Comparison of ENCODE assay signal across 1 cellular context in genomic region chr19:40425450-40426287, GRCh38.
TF ChIP-seq lines count a peak whose summit lies in the region.

A gene with protein sequence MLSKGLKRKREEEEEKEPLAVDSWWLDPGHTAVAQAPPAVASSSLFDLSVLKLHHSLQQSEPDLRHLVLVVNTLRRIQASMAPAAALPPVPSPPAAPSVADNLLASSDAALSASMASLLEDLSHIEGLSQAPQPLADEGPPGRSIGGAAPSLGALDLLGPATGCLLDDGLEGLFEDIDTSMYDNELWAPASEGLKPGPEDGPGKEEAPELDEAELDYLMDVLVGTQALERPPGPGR (minus strand): TSS chr19:40425992. CDS start chr19:40423546, 2,446 bp downstream.

TF ChIP-seq in HepG2, 621 proteins besides CTCF, POLR2A, EP300 and RAD21 (continued from another document and continues in another):
- TF ChIP-seq, protein P1, sequence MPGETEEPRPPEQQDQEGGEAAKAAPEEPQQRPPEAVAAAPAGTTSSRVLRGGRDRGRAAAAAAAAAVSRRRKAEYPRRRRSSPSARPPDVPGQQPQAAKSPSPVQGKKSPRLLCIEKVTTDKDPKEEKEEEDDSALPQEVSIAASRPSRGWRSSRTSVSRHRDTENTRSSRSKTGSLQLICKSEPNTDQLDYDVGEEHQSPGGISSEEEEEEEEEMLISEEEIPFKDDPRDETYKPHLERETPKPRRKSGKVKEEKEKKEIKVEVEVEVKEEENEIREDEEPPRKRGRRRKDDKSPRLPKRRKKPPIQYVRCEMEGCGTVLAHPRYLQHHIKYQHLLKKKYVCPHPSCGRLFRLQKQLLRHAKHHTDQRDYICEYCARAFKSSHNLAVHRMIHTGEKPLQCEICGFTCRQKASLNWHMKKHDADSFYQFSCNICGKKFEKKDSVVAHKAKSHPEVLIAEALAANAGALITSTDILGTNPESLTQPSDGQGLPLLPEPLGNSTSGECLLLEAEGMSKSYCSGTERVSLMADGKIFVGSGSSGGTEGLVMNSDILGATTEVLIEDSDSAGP (CRISPR knock-in tag; IDR thresholded peaks at IDR 0.05; ENCODE audit: borderline replicate concordance): peak; percentile 77; the same call in 1 of the 2 replicates
- no peak for TF ChIP-seq NCOA5 (CRISPR knock-in tag; IDR thresholded peaks at IDR 0.05)
- no peak for TF ChIP-seq GLMP (CRISPR knock-in tag; IDR thresholded peaks at IDR 0.05; ENCODE audit: borderline replicate concordance)
- TF ChIP-seq NR2C2 (CRISPR knock-in tag; IDR thresholded peaks at IDR 0.05; ENCODE audit: borderline replicate concordance): no peak; the same call in 1 of the 2 replicates
- no peak for TF ChIP-seq NFE2L1 (CRISPR knock-in tag; IDR thresholded peaks at IDR 0.05; ENCODE audit: borderline replicate concordance)
- TF ChIP-seq LBX2 (CRISPR knock-in tag; IDR thresholded peaks at IDR 0.05; ENCODE audit: borderline replicate concordance): no peak
- no peak for TF ChIP-seq PLRG1 (conservative IDR thresholded peaks at IDR 0.05)
- no peak for TF ChIP-seq NFE2 (CRISPR knock-in tag; IDR thresholded peaks at IDR 0.05)
- TF ChIP-seq YY1 (IDR thresholded peaks at IDR 0.05; ENCODE audit: insufficient read depth, insufficient replicate concordance, low read depth, low read length): peak; percentile 25
- TF ChIP-seq HOXA7 (CRISPR knock-in tag; IDR thresholded peaks at IDR 0.05): no peak
- peak; percentile 58 for TF ChIP-seq CREB1 (IDR thresholded peaks at IDR 0.05)
- TF ChIP-seq CREB1 (CRISPR knock-in tag; IDR thresholded peaks at IDR 0.05): peak; percentile 69
- no peak for TF ChIP-seq MTF1 (CRISPR knock-in tag; IDR thresholded peaks at IDR 0.05)
- no peak for TF ChIP-seq ZNF510 (CRISPR knock-in tag; IDR thresholded peaks at IDR 0.05; ENCODE audit: low read depth)
- TF ChIP-seq MTA3 (CRISPR knock-in tag; IDR thresholded peaks at IDR 0.05): no peak
- TF ChIP-seq KAT8 (CRISPR knock-in tag; IDR thresholded peaks at IDR 0.05): peak; percentile 72
- TF ChIP-seq, protein P2, sequence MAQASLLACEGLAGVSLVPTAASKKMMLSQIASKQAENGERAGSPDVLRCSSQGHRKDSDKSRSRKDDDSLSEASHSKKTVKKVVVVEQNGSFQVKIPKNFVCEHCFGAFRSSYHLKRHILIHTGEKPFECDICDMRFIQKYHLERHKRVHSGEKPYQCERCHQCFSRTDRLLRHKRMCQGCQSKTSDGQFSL (CRISPR knock-in tag; IDR thresholded peaks at IDR 0.05): no peak
- TF ChIP-seq ATF3 (CRISPR knock-in tag; IDR thresholded peaks at IDR 0.05): 0 out of 2 replicates have a peak, but pooled peaks have one; percentile 23
- no peak for TF ChIP-seq ZNF3 (CRISPR knock-in tag; IDR thresholded peaks at IDR 0.05)
- peak; percentile 16; the same call in 1 of the 2 replicates for TF ChIP-seq ZNF224 (CRISPR knock-in tag; IDR thresholded peaks at IDR 0.05)
- TF ChIP-seq ZNF549 (CRISPR knock-in tag; IDR thresholded peaks at IDR 0.05): no peak
- no peak; the same call in 1 of the 2 replicates for TF ChIP-seq GATAD1 (CRISPR knock-in tag; IDR thresholded peaks at IDR 0.05)
- no peak for TF ChIP-seq GZF1 (CRISPR knock-in tag; IDR thresholded peaks at IDR 0.05)
- TF ChIP-seq, protein P3, sequence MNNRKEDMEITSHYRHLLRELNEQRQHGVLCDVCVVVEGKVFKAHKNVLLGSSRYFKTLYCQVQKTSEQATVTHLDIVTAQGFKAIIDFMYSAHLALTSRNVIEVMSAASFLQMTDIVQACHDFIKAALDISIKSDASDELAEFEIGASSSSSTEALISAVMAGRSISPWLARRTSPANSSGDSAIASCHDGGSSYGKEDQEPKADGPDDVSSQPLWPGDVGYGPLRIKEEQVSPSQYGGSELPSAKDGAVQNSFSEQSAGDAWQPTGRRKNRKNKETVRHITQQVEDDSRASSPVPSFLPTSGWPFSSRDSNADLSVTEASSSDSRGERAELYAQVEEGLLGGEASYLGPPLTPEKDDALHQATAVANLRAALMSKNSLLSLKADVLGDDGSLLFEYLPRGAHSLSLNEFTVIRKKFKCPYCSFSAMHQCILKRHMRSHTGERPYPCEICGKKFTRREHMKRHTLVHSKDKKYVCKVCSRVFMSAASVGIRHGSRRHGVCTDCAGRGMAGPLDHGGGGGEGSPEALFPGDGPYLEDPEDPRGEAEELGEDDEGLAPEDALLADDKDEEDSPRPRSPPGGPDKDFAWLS (CRISPR knock-in tag; IDR thresholded peaks at IDR 0.05; ENCODE audit: borderline replicate concordance): no peak
- TF ChIP-seq ONECUT2 (CRISPR knock-in tag; IDR thresholded peaks at IDR 0.05): no peak
- TF ChIP-seq ZNF484 (CRISPR knock-in tag; IDR thresholded peaks at IDR 0.05; ENCODE audit: borderline replicate concordance, low read depth): no peak
- no peak for TF ChIP-seq MZF1 (CRISPR knock-in tag; IDR thresholded peaks at IDR 0.05; ENCODE audit: borderline replicate concordance)
- TF ChIP-seq U2AF2 (IDR thresholded peaks at IDR 0.05; ENCODE audit: low read depth, low read length): no peak
- TF ChIP-seq RFX1 (IDR thresholded peaks at IDR 0.05): peak; percentile 53; the same call in 1 of the 2 replicates
- no peak for TF ChIP-seq TOPORS (CRISPR knock-in tag; IDR thresholded peaks at IDR 0.05)
- no peak for TF ChIP-seq ATF5 (CRISPR knock-in tag; IDR thresholded peaks at IDR 0.05; ENCODE audit: low read depth)
- TF ChIP-seq, protein P4, sequence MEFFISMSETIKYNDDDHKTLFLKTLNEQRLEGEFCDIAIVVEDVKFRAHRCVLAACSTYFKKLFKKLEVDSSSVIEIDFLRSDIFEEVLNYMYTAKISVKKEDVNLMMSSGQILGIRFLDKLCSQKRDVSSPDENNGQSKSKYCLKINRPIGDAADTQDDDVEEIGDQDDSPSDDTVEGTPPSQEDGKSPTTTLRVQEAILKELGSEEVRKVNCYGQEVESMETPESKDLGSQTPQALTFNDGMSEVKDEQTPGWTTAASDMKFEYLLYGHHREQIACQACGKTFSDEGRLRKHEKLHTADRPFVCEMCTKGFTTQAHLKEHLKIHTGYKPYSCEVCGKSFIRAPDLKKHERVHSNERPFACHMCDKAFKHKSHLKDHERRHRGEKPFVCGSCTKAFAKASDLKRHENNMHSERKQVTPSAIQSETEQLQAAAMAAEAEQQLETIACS (CRISPR knock-in tag; IDR thresholded peaks at IDR 0.05): no peak
- no peak; the same call in 1 of the 2 replicates for TF ChIP-seq NKX3-1 (CRISPR knock-in tag; IDR thresholded peaks at IDR 0.05)
- no peak for TF ChIP-seq CREBL2 (CRISPR knock-in tag; IDR thresholded peaks at IDR 0.05; ENCODE audit: borderline replicate concordance)
- TF ChIP-seq, protein P5, sequence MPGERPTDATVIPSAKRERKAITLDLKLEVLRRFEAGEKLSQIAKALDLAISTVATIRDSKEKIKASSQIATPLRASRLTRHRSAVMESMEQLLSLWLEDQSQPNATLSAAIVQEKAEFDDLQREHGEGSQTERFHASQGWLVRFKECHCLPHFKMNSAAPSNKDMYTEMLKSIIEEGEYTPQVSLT (CRISPR knock-in tag; IDR thresholded peaks at IDR 0.05; ENCODE audit: borderline replicate concordance, low read depth): no peak
- TF ChIP-seq ZNF382 (CRISPR knock-in tag; IDR thresholded peaks at IDR 0.05; ENCODE audit: borderline replicate concordance): no peak
- TF ChIP-seq SPEN (CRISPR knock-in tag; IDR thresholded peaks at IDR 0.05; ENCODE audit: low read depth): peak; percentile 63; the same call in 1 of the 2 replicates
- no peak for TF ChIP-seq SALL2 (CRISPR knock-in tag; IDR thresholded peaks at IDR 0.05)
- TF ChIP-seq MED8 (CRISPR knock-in tag; IDR thresholded peaks at IDR 0.05; ENCODE audit: insufficient replicate concordance): peak; percentile 10
- no peak for TF ChIP-seq DNMT1 (CRISPR knock-in tag; IDR thresholded peaks at IDR 0.05)
- peak; percentile 96 for TF ChIP-seq RFXAP (CRISPR knock-in tag; IDR thresholded peaks at IDR 0.05; ENCODE audit: borderline replicate concordance)
- TF ChIP-seq ZNF678 (CRISPR knock-in tag; IDR thresholded peaks at IDR 0.05): peak; percentile 19; the same call in 1 of the 2 replicates
- TF ChIP-seq FOXA1 (IDR thresholded peaks at IDR 0.05): no peak
- peak; percentile 37; the same call in 1 of the 2 replicates for TF ChIP-seq FOXA1 (CRISPR knock-in tag; IDR thresholded peaks at IDR 0.05)
- no peak for TF ChIP-seq FOXM1 (CRISPR knock-in tag; IDR thresholded peaks at IDR 0.05)
- peak; percentile 35; the same call in 1 of the 2 replicates for TF ChIP-seq SIN3A (IDR thresholded peaks at IDR 0.05; ENCODE audit: borderline replicate concordance, low read depth, low read length)
- TF ChIP-seq, protein P6, sequence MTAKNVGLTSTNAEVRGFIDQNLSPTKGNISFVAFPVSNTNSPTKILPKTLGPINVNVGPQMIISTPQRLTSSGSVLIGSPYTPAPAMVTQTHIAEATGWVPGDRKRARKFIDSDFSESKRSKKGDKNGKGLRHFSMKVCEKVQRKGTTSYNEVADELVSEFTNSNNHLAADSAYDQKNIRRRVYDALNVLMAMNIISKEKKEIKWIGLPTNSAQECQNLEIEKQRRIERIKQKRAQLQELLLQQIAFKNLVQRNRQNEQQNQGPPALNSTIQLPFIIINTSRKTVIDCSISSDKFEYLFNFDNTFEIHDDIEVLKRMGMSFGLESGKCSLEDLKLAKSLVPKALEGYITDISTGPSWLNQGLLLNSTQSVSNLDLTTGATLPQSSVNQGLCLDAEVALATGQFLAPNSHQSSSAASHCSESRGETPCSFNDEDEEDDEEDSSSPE (CRISPR knock-in tag; IDR thresholded peaks at IDR 0.05): no peak; the same call in 1 of the 2 replicates
- TF ChIP-seq ZZZ3 (CRISPR knock-in tag; IDR thresholded peaks at IDR 0.05; ENCODE audit: borderline replicate concordance): 0 out of 2 replicates have a peak, but pooled peaks have one; percentile 49
- TF ChIP-seq, protein P7, sequence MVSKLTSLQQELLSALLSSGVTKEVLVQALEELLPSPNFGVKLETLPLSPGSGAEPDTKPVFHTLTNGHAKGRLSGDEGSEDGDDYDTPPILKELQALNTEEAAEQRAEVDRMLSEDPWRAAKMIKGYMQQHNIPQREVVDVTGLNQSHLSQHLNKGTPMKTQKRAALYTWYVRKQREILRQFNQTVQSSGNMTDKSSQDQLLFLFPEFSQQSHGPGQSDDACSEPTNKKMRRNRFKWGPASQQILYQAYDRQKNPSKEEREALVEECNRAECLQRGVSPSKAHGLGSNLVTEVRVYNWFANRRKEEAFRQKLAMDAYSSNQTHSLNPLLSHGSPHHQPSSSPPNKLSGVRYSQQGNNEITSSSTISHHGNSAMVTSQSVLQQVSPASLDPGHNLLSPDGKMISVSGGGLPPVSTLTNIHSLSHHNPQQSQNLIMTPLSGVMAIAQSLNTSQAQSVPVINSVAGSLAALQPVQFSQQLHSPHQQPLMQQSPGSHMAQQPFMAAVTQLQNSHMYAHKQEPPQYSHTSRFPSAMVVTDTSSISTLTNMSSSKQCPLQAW (CRISPR knock-in tag; IDR thresholded peaks at IDR 0.05): peak; percentile 79; the same call in 1 of the 2 replicates
- TF ChIP-seq, protein P8, sequence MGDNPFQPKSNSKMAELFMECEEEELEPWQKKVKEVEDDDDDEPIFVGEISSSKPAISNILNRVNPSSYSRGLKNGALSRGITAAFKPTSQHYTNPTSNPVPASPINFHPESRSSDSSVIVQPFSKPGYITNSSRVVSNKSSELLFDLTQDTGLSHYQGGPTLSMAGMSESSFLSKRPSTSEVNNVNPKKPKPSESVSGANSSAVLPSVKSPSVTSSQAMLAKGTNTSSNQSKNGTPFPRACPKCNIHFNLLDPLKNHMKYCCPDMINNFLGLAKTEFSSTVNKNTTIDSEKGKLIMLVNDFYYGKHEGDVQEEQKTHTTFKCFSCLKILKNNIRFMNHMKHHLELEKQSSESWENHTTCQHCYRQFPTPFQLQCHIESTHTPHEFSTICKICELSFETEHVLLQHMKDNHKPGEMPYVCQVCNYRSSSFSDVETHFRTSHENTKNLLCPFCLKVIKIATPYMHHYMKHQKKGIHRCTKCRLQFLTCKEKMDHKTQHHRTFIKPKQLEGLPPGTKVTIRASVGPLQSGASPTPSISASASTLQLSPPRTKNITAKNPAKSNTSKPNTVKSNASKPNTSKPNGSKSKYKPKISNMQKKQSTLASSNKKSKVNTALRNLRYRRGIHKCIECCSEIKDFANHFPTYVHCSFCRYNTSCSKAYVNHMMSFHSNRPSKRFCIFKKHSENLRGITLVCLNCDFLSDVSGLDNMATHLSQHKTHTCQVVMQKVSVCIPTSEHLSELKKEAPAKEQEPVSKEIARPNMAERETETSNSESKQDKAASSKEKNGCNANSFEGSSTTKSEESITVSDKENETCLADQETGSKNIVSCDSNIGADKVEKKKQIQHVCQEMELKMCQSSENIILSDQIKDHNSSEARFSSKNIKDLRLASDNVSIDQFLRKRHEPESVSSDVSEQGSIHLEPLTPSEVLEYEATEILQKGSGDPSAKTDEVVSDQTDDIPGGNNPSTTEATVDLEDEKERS (CRISPR knock-in tag; IDR thresholded peaks at IDR 0.05): no peak
- TF ChIP-seq, protein P9, sequence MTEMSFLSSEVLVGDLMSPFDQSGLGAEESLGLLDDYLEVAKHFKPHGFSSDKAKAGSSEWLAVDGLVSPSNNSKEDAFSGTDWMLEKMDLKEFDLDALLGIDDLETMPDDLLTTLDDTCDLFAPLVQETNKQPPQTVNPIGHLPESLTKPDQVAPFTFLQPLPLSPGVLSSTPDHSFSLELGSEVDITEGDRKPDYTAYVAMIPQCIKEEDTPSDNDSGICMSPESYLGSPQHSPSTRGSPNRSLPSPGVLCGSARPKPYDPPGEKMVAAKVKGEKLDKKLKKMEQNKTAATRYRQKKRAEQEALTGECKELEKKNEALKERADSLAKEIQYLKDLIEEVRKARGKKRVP (CRISPR knock-in tag; IDR thresholded peaks at IDR 0.05): peak in 1 of 2 experiments; percentile 27; a peak in 1 of 4 replicates
- no peak for TF ChIP-seq ATF7-NPFF (CRISPR knock-in tag; IDR thresholded peaks at IDR 0.05; ENCODE audit: low read depth)
- TF ChIP-seq TOE1 (CRISPR knock-in tag; IDR thresholded peaks at IDR 0.05): no peak
- no peak for TF ChIP-seq SMARCC2 (IDR thresholded peaks at IDR 0.05)
